25 cellular contexts compared by ENCODE assay signal in the genomic region with DNA sequence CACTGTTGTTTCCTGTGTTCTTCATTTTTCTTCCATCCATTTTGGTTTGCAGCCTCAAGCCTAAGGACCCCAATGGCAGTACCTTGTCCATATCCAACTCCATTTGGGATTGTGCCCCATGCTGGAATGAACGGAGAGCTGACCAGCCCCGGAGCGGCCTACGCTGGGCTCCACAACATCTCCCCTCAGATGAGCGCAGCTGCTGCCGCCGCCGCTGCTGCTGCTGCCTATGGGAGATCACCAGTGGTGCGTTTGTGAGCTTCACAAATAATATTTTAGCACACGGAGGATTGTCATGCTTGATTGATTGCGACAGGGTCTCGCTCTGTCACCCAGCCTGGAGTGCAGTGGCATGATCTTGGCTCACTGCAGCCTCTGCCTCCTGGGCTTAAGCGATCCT.
"Had no signal": no experiment of that assay in that cellular context is flagged by ENCODE, and none has a peak within 500 bp of the region (broad histone marks: within the 10 kb centered on the region; RNA-seq: fewer than 3 reads in every experiment).

No MANE protein-coding gene starts in this region.

- H2AFZ ChIP-seq: hepatocyte had no signal

- H3K27ac ChIP-seq: colonic mucosa, coronary artery, dorsolateral prefrontal cortex, epithelial cell of prostate, esophagus muscularis mucosa, esophagus squamous epithelium, foreskin keratinocyte, gastrocnemius medialis, gastroesophageal sphincter, heart left ventricle, hepatocyte had no signal

- H3K9me3 Mint-ChIP-seq: dendritic cell treated with granulocyte-macrophage colony-stimulating factor and Interleukin-4, amounts not matched to agents 40 ng/mL and 50 ng/mL, for 4 days; effector memory CD8-positive, alpha-beta T cell; endodermal cell had no signal

- H3K79me2 ChIP-seq: hepatocyte had no signal

- DNase-seq: colonic mucosa; cortex of kidney; dermis blood vessel endothelial cell; dorsolateral prefrontal cortex; effector CD4-positive, alpha-beta T cell; effector CD8-positive, alpha-beta T cell; effector memory CD4-positive, alpha-beta T cell; effector memory CD8-positive, alpha-beta T cell; endodermal cell; erythroblast; esophagus squamous epithelium; foreskin fibroblast; foreskin keratinocyte; foreskin melanocyte; gastrocnemius medialis; glutamatergic neuron; head of caudate nucleus; heart left ventricle had no signal

- H3K4me3 Mint-ChIP-seq: dendritic cell treated with granulocyte-macrophage colony-stimulating factor and Interleukin-4, amounts not matched to agents 40 ng/mL and 50 ng/mL, for 4 days; effector memory CD8-positive, alpha-beta T cell; endodermal cell had no signal

- H3K4me2 ChIP-seq: hepatocyte had no signal

- H3K4me1 Mint-ChIP-seq: endodermal cell had no signal

- H3K27me3 ChIP-seq: colonic mucosa, dorsolateral prefrontal cortex, esophagus muscularis mucosa, esophagus squamous epithelium, foreskin keratinocyte, gastrocnemius medialis, gastroesophageal sphincter, heart left ventricle, hepatocyte had no signal

- H3K4me1 ChIP-seq: colonic mucosa, esophagus muscularis mucosa, esophagus squamous epithelium, foreskin keratinocyte, gastrocnemius medialis, gastroesophageal sphincter, heart left ventricle had no signal

- H3K27ac Mint-ChIP-seq: dendritic cell treated with granulocyte-macrophage colony-stimulating factor and Interleukin-4, amounts not matched to agents 40 ng/mL and 50 ng/mL, for 4 days; effector memory CD8-positive, alpha-beta T cell; endodermal cell had no signal

- H3K4me3 ChIP-seq: colonic mucosa, coronary artery, dorsolateral prefrontal cortex, esophagus muscularis mucosa, esophagus squamous epithelium, gastrocnemius medialis, gastroesophageal sphincter, heart left ventricle, hepatocyte had no signal

- H3K9me3 ChIP-seq: colonic mucosa, esophagus muscularis mucosa, esophagus squamous epithelium, gastrocnemius medialis, gastroesophageal sphincter, heart left ventricle had no signal

- ATAC-seq: effector memory CD8-positive, alpha-beta T cell; esophagus mucosa; foreskin keratinocyte; gastrocnemius medialis; gastroesophageal sphincter; heart left ventricle had no signal

- H3K27me3 Mint-ChIP-seq: dendritic cell treated with granulocyte-macrophage colony-stimulating factor and Interleukin-4, amounts not matched to agents 40 ng/mL and 50 ng/mL, for 4 days; effector memory CD8-positive, alpha-beta T cell had no signal
